9 cellular contexts compared by ENCODE assay signal in the genomic region with DNA sequence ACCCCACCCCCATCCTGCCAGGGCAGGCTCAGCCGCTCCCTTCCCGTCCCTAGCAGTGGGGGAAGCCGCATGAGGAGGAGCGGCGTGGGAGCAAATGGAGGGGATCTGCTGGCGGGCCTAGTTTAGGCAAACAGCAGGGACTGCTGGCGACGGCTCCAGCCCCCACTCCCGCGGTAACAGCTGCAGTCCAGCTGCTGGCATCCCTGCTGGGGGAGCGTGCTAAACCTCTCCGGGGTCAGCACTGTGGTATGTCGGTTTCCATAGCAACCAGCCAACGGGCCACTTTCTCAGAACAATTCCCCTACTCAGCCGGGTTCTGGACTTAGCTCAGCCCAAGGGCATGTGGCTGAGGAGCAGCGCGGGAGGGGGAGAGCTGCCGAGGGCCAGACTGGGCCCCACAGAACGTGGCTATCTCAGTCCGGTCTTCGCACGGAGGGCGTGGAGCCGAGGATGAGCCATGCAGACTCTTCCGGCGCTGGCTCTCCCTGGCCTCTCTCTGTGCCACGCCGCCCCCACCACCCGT.
A peak's percentile ranks its signal among the peaks of the same experiment; 100 is the strongest.
DNase-seq lines count a peak whose midpoint lies in the region; ATAC-seq and TF ChIP-seq lines count a peak whose summit lies in the region.
"Had no signal": no experiment of that assay in that cellular context is flagged by ENCODE, and none has a peak within 500 bp of the region (broad histone marks: within the 10 kb centered on the region; RNA-seq: fewer than 3 reads in every experiment).

No MANE protein-coding gene starts in this region.

- H3K4me3 Mint-ChIP-seq in effector memory CD8-positive, alpha-beta T cell: no peak overlapping the region
- H3K4me3 Mint-ChIP-seq: IgD-negative memory B cell had no signal

- H3K27ac Mint-ChIP-seq in effector memory CD8-positive, alpha-beta T cell: no peak overlapping the region
- H3K27ac Mint-ChIP-seq: IgD-negative memory B cell had no signal

- H4K20me1 ChIP-seq in Karpas-422 (ENCODE audit: insufficient read depth, low read depth, low read length): no peaks in the 10 kb centered on the region

- H3K9me2 ChIP-seq in Karpas-422 (replicated peaks; ENCODE audit: insufficient read depth, low read length): no peaks in the 10 kb centered on the region

- H3K27me3 Mint-ChIP-seq in effector memory CD8-positive, alpha-beta T cell: peaks cover 57 to 96% of the 10 kb centered on the region in 2 donors

- no peaks in the 10 kb centered on the region for H3K9me3 Mint-ChIP-seq in effector memory CD8-positive, alpha-beta T cell
- H3K9me3 Mint-ChIP-seq: IgD-negative memory B cell had no signal

- no peak for ATAC-seq in HG02798 (IDR thresholded peaks at IDR 0.05; ENCODE audit: poor library complexity, unreplicated experiment)
- ATAC-seq in effector memory CD8-positive, alpha-beta T cell (replicated peaks): no peak

- H3K4me3 ChIP-seq in HUES64 (ENCODE audit: low read length): peak overlapping the region; percentile 28
- H3K4me3 ChIP-seq in coronary artery: peak overlapping the region; percentile 61
- H3K4me3 ChIP-seq in Karpas-422 (ENCODE audit: low read length): no peak overlapping the region

- H3K36me3 Mint-ChIP-seq in effector memory CD8-positive, alpha-beta T cell (ENCODE audit: insufficient read depth): no peaks in the 10 kb centered on the region
- H3K36me3 Mint-ChIP-seq: IgD-negative memory B cell had no signal

- TF ChIP-seq CTCF in coronary artery (IDR thresholded peaks at IDR 0.05): no peak

- no peaks in the 10 kb centered on the region for H3K79me2 ChIP-seq in Karpas-422 (ENCODE audit: low read length)

- H3K27me3 ChIP-seq in HUES64 (ENCODE audit: insufficient read depth, low read length) (peaks cover 30% of the 10 kb centered on the region), layer of hippocampus (ENCODE audit: control insufficient read depth, insufficient read depth, low read length) (no peaks in the 10 kb centered on the region), Karpas-422 (ENCODE audit: low read length) (no peaks in the 10 kb centered on the region)

- H3K4me2 ChIP-seq in Karpas-422 (ENCODE audit: low read depth, low read length, poor library complexity, severe bottlenecking): no peak overlapping the region

- 5% methylated on average over 29 of the region's 29 CpGs for whole genome bisulfite sequencing in HUES64

- H3K4me1 Mint-ChIP-seq in effector memory CD8-positive, alpha-beta T cell (ENCODE audit: low read depth in 2 of 2): peaks cover 0 to 2% of the 10 kb centered on the region in 2 donors

- peaks cover 21% of the 10 kb centered on the region for H3K4me1 ChIP-seq in HUES64 (ENCODE audit: insufficient read depth, low read length)
- peaks cover 19% of the 10 kb centered on the region for H3K4me1 ChIP-seq in Karpas-422 (ENCODE audit: low read length)

- H3K9me3 ChIP-seq in HUES64 (ENCODE audit: insufficient read depth, low read depth, low read length) (no peaks in the 10 kb centered on the region), Karpas-422 (ENCODE audit: low read length) (no peaks in the 10 kb centered on the region)

- peak; percentile 87 for DNase-seq in coronary artery (ENCODE audit: low spot score)
- DNase-seq in substantia nigra (lab: John Stamatoyannopoulos, UW): peak in 47 of 49 donors; percentile 12 to 79 (median 55)
- DNase-seq in Karpas-422: no peak
- DNase-seq in NCI-H1436 (lab: John Stamatoyannopoulos, UW): no peak
- DNase-seq in effector memory CD8-positive, alpha-beta T cell: no peak

- H3K27ac ChIP-seq in HUES64 (ENCODE audit: low read depth, low read length) (peak overlapping the region; percentile 82), coronary artery (peak overlapping the region; percentile 55 to 73), layer of hippocampus (ENCODE audit: low read depth, low read length) (peak overlapping the region; percentile 46), substantia nigra (ENCODE audit: low read depth, low read length, poor library complexity, severe bottlenecking) (peak overlapping the region; percentile 54), Karpas-422 (ENCODE audit: low read length) (no peak overlapping the region)

- H3K36me3 ChIP-seq in HUES64 (ENCODE audit: insufficient read depth, low read length) (no peaks in the 10 kb centered on the region), Karpas-422 (ENCODE audit: insufficient read depth, low read length) (no peaks in the 10 kb centered on the region)

- no peak overlapping the region for H2AFZ ChIP-seq in Karpas-422 (ENCODE audit: low read length)

- H3K9ac ChIP-seq in HUES64 (ENCODE audit: low read depth, low read length) (peak overlapping the region; percentile 60), Karpas-422 (ENCODE audit: low read length) (no peak overlapping the region)

Comparison
In these comparisons a context has a peak if more than half of its experiments do, and no peak if none do; other contexts are left out.
1. DNase-seq: peak in coronary artery (single experiment) and substantia nigra (47 of 49); none in Karpas-422 (single experiment), NCI-H1436 (single experiment) and effector memory CD8-positive, alpha-beta T cell (0 of 3).